Comparison of ENCODE assay signal across 1 cellular context in genomic region chr6:56335733-56336132, GRCh38.
TF ChIP-seq lines count a peak whose summit lies in the region.

No MANE protein-coding gene starts in this region.

TF ChIP-seq in SK-N-SH, 30 proteins besides CTCF, POLR2A, EP300 and RAD21 (continued from another document):
- TF ChIP-seq REST (IDR thresholded peaks at IDR 0.05; ENCODE audit: low read depth, low read length): no peak
- TF ChIP-seq GATA2 (CRISPR knock-in tag; IDR thresholded peaks at IDR 0.05): no peak
- TF ChIP-seq ELF1 (IDR thresholded peaks at IDR 0.05): no peak
